9 cellular contexts compared by ENCODE assay signal in genomic region chr17:73474370-73474988, GRCh38.
DNase-seq lines count a peak whose midpoint lies in the region; ATAC-seq, FAIRE-seq and TF ChIP-seq lines count a peak whose summit lies in the region.
"Had no signal": no experiment of that assay in that cellular context is flagged by ENCODE, and none has a peak within 500 bp of the region (broad histone marks: within the 10 kb centered on the region; RNA-seq: fewer than 3 reads in every experiment).

No MANE protein-coding gene starts in this region.

- peak; percentile 79 for DNase-seq in Calu3
- peak; percentile 14 for DNase-seq in NB4 (ENCODE audit: low read depth)
- DNase-seq in bronchial epithelial cell (ENCODE audit: low read depth), result peak; percentile 80
- no peak for DNase-seq in activated CD8-positive, alpha-beta memory T cell treated with anti-CD3 and anti-CD28 coated beads, Interleukin-2, amount 50 U/mL, for 4 hours
- DNase-seq in NCI-H187 (lab: John Stamatoyannopoulos, UW), result no peak

- FAIRE-seq in bronchial epithelial cell (lab: Jason Lieb, UNC), result no peak

- H3K27me3 Mint-ChIP-seq in Calu3 (ENCODE audit: unreplicated experiment), result peaks cover 51% of the 10 kb centered on the region
- peaks cover 9% of the 10 kb centered on the region for H3K27me3 Mint-ChIP-seq in nephron (ENCODE audit: low read depth)

- H3K36me3 ChIP-seq in bronchial epithelial cell (ENCODE audit: control insufficient read depth, insufficient read depth, low read length), result no peaks in the 10 kb centered on the region
- H3K36me3 ChIP-seq: neutrophil had no signal

- no peak for ATAC-seq in GM21360 (IDR thresholded peaks at IDR 0.05; ENCODE audit: unreplicated experiment)
- no peak for ATAC-seq in GM21529 (IDR thresholded peaks at IDR 0.05; ENCODE audit: unreplicated experiment)

- H3K4me1 Mint-ChIP-seq in Calu3 (ENCODE audit: low read depth, unreplicated experiment) (peaks cover 17% of the 10 kb centered on the region), nephron (peaks cover 43% of the 10 kb centered on the region)

- H3K27ac Mint-ChIP-seq in Calu3 (ENCODE audit: unreplicated experiment) (no peak overlapping the region), nephron (peak overlapping the region in 2 of 3 experiments; percentile 2 to 22)

- H3K4me3 Mint-ChIP-seq in Calu3 (ENCODE audit: low read depth, unreplicated experiment) (no peak overlapping the region), nephron (no peak overlapping the region)

- BruUV-seq in Calu3 (replicated peaks; lab: Mats Ljungman, UMichigan), result no TSS peak

- peaks cover 6% of the 10 kb centered on the region for H3K36me3 Mint-ChIP-seq in Calu3 (ENCODE audit: insufficient read depth, unreplicated experiment)
- H3K36me3 Mint-ChIP-seq in nephron (ENCODE audit: low read depth), result peaks cover 4% of the 10 kb centered on the region

- H3K9me3 Mint-ChIP-seq in Calu3 (ENCODE audit: low read depth, unreplicated experiment), result no peaks in the 10 kb centered on the region
- H3K9me3 Mint-ChIP-seq in nephron, result peaks cover 3% of the 10 kb centered on the region

- H3K27me3 ChIP-seq in bronchial epithelial cell (ENCODE audit: control insufficient read depth, insufficient read depth, low read length), result no peaks in the 10 kb centered on the region

- no peak overlapping the region for H3K4me3 ChIP-seq in NB4 (ENCODE audit: low read depth, low read length)
- H3K4me3 ChIP-seq in bronchial epithelial cell (ENCODE audit: low read depth, low read length), result no peak overlapping the region

- TF ChIP-seq CTCF in Calu3 (IDR thresholded peaks at IDR 0.05; ENCODE audit: unreplicated experiment) (no peak), NB4 (IDR thresholded peaks at IDR 0.05; ENCODE audit: low read depth, low read length) (no peak), bronchial epithelial cell (IDR thresholded peaks at IDR 0.05; ENCODE audit: insufficient read depth, low read length, severe bottlenecking) (no peak), nephron (IDR thresholded peaks at IDR 0.05; ENCODE audit: unreplicated experiment in 3 of 3) (no peak)

- CTCF ChIA-PET in Calu3 (lab: Charles Lee), result interaction anchor here (1.1 kb wide), 1 partner anchor 20 kb away, joined by 3 read pairs; no protein-coding TSS in a partner anchor

- no peak for TF ChIP-seq POLR2A in NB4 (IDR thresholded peaks at IDR 0.05; ENCODE audit: extremely low read depth, insufficient read length)

- intact Hi-C loops in Calu3 (cut with micrococcal nuclease; ENCODE audit: unreplicated experiment), result no loop called here

Comparison
In these comparisons a context has a peak if more than half of its experiments do, and no peak if none do; other contexts are left out.
1. DNase-seq: peak in Calu3 (single experiment), NB4 (single experiment) and bronchial epithelial cell (single experiment); none in activated CD8-positive, alpha-beta memory T cell treated with anti-CD3 and anti-CD28 coated beads, Interleukin-2, amount 50 U/mL, for 4 hours (single experiment) and NCI-H187 (0 of 2).